Comparison of ENCODE assay signal across 1 cellular context in the genomic region with DNA sequence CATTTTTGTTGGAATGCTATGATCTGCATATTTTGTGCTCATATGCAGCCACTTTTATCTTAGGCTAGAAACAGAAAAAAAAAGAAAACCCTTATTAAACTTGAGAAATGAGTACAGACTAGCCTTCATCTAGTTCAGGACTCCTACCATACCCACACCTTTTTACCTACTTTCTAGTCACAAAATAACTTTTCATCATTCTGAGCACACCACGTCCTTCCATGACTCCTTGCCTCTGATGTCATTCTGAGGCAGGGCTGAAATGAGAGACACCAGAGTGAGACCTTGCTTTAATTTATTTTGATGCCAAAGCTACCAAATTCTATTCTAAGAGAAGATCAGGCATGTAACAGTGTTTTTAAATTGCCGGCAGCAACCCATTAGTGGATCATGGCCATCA.
TF ChIP-seq lines count a peak whose summit lies in the region.

No MANE protein-coding gene starts in this region.

TF ChIP-seq in K562, 482 proteins besides CTCF, POLR2A, EP300 and RAD21:
- TF ChIP-seq TSHZ1 (CRISPR knock-in tag; IDR thresholded peaks at IDR 0.05) (no peak), ZNF644 (tag; IDR thresholded peaks at IDR 0.05; ENCODE audit: low read depth) (no peak), ZNF384 (IDR thresholded peaks at IDR 0.05; ENCODE audit: low read depth, low read length) (no peak)
